ENCODE assay signal across 1 cellular context in genomic region chr12:1872448-1872847, GRCh38.
TF ChIP-seq lines count a peak whose summit lies in the region.

No MANE protein-coding gene starts in this region.

TF ChIP-seq in H1, 55 proteins besides CTCF, POLR2A, EP300 and RAD21:
- TF ChIP-seq USF2 (IDR thresholded peaks at IDR 0.05; ENCODE audit: low read length): no peak
- TF ChIP-seq CBX8 (IDR thresholded peaks at IDR 0.05; ENCODE audit: borderline replicate concordance, low read depth, low read length): no peak
- no peak for TF ChIP-seq CHD2 (IDR thresholded peaks at IDR 0.05; ENCODE audit: low read length)
